Comparison of ENCODE assay signal across 9 cellular contexts in the genomic region with DNA sequence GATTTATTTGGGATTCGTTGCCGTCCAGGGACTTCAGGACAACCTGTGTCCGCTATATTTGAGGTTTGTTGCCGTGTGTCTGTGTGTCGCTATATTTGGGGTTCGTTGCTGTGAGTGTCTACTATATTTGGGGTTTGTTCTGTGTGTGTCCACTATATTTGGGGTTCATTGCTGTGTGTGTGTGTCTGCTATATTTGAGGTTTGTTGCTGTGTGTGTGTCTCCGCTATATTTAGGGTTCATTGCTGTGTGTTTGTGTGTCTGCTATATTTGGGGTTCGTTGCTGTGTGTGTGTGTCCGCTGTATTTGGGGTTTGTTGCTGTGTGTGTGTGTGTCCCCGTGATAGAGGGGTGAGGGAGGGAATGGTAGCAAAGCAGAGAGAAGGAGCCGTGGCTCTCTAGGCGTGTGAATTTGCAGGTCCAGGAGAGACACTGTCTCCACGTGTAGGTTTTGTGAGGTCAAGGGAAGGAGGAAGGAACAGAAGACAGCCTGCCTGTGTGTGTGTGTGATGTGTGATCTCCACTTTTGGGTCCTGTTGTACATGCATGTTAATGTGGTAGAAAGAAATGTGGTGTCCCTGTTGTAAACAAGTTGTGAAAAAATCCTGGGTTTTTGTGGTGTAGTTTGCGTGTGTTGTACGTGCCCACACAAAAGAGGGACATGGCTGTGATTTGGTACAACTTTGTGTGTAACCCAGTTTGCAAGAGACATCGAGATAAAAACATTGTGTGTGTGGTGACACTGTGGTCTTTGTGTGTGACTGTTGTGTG. TPM values are rescaled to one million over a fixed set of nuclear protein-coding genes. Genes with fewer than 3 reads are reported as not detected.
DNase-seq lines count a peak whose midpoint lies in the region; ATAC-seq and TF ChIP-seq lines count a peak whose summit lies in the region.
"Had no signal": no experiment of that assay in that cellular context is flagged by ENCODE, and none has a peak within 500 bp of the region (broad histone marks: within the 10 kb centered on the region; RNA-seq: fewer than 3 reads in every experiment).

No MANE protein-coding gene starts in this region.

- H3K9ac ChIP-seq in HUES48 (ENCODE audit: low read depth, low read length) (no peak overlapping the region), colonic mucosa (ENCODE audit: low read depth in 2 of 2, low read length in 2 of 2) (peak overlapping the region; percentile 38 to 80), mucosa of stomach (ENCODE audit: low read length) (peak overlapping the region; percentile 52)

- H3K36me3 ChIP-seq in HUES48 (ENCODE audit: control insufficient read depth, insufficient read depth, low read length) = no peaks in the 10 kb centered on the region
- H3K36me3 ChIP-seq in colonic mucosa = no peaks in the 10 kb centered on the region
- no peaks in the 10 kb centered on the region for H3K36me3 ChIP-seq in mucosa of stomach (ENCODE audit: control insufficient read depth, insufficient read depth, low read length)
- H3K36me3 ChIP-seq: adrenal gland had no signal

- DNase-seq in AG04449 (ENCODE audit: low read depth, low spot score) = no peak
- no peak for DNase-seq in colonic mucosa
- no peak for DNase-seq in epidermal melanocyte (ENCODE audit: insufficient read length, low spot score)
- no peak for DNase-seq in natural killer cell treated with Interleukin-12 subunit alpha and Interleukin-12 subunit beta and Interleukin-15 and Interleukin-18, amount 100 ng/mL, for 72 hours (ENCODE audit: low spot score)
- DNase-seq in NCI-H69 (lab: John Stamatoyannopoulos, UW) = no peak
- no peak for DNase-seq in erythroblast (lab: John Stamatoyannopoulos, UW)

- H3K9me3 ChIP-seq in HUES48 (ENCODE audit: control insufficient read depth, insufficient read depth, low read length) = no peaks in the 10 kb centered on the region
- H3K9me3 ChIP-seq in colonic mucosa = no peaks in the 10 kb centered on the region
- H3K9me3 ChIP-seq in mucosa of stomach (ENCODE audit: control insufficient read depth, low read length) = no peaks in the 10 kb centered on the region
- H3K9me3 ChIP-seq: adrenal gland had no signal

- no peak for ATAC-seq in natural killer cell treated with Interleukin-12 subunit alpha and Interleukin-12 subunit beta and Interleukin-15 and Interleukin-18, amount 100 ng/mL, for 72 hours

- intact Hi-C loops in colonic mucosa (cut with DNase I) = no loop called here

- H3K4me3 Mint-ChIP-seq in natural killer cell treated with Interleukin-12 subunit alpha and Interleukin-12 subunit beta and Interleukin-15 and Interleukin-18, amount 100 ng/mL, for 72 hours = no peak overlapping the region

- H3K4me1 Mint-ChIP-seq in natural killer cell treated with Interleukin-12 subunit alpha and Interleukin-12 subunit beta and Interleukin-15 and Interleukin-18, amount 100 ng/mL, for 72 hours (ENCODE audit: low read depth in 2 of 2) = peaks cover 21 to 28% of the 10 kb centered on the region in 2 donors

- TF ChIP-seq POLR2A in erythroblast (IDR thresholded peaks at IDR 0.05; ENCODE audit: low read length) = no peak

- POLR2A ChIA-PET in AG04449 (lab: Yijun Ruan, JAX) = no interaction called here

- peaks cover 26% of the 10 kb centered on the region for H3K27me3 ChIP-seq in HUES48 (ENCODE audit: control insufficient read depth, insufficient read depth, low read length)
- no peaks in the 10 kb centered on the region for H3K27me3 ChIP-seq in colonic mucosa
- no peaks in the 10 kb centered on the region for H3K27me3 ChIP-seq in mucosa of stomach (ENCODE audit: control insufficient read depth, insufficient read depth, low read length)
- H3K27me3 ChIP-seq: adrenal gland had no signal

- no peak overlapping the region for H3K27ac ChIP-seq in HUES48 (ENCODE audit: low read depth, low read length)
- H3K27ac ChIP-seq in colonic mucosa = no peak overlapping the region

- no peaks in the 10 kb centered on the region for H3K27me3 Mint-ChIP-seq in natural killer cell treated with Interleukin-12 subunit alpha and Interleukin-12 subunit beta and Interleukin-15 and Interleukin-18, amount 100 ng/mL, for 72 hours

- CTCF ChIA-PET in AG04449 (lab: Yijun Ruan, JAX) = interaction anchor here (2.0 kb wide), 1 partner anchor 11 kb away, joined by 31 read pairs; no protein-coding TSS in a partner anchor

- H3K36me3 Mint-ChIP-seq in natural killer cell treated with Interleukin-12 subunit alpha and Interleukin-12 subunit beta and Interleukin-15 and Interleukin-18, amount 100 ng/mL, for 72 hours = no peaks in the 10 kb centered on the region

- TF ChIP-seq CTCF in AG04449 (IDR thresholded peaks at IDR 0.05; ENCODE audit: insufficient read depth, low read length, missing control alignments) (no peak), colonic mucosa (IDR thresholded peaks at IDR 0.05) (no peak)

- no peaks in the 10 kb centered on the region for H3K9me3 Mint-ChIP-seq in natural killer cell treated with Interleukin-12 subunit alpha and Interleukin-12 subunit beta and Interleukin-15 and Interleukin-18, amount 100 ng/mL, for 72 hours

- peak overlapping the region; percentile 84 for H3K4me3 ChIP-seq in AG04449 (ENCODE audit: low read depth, low read length)
- peak overlapping the region; percentile 84 for H3K4me3 ChIP-seq in HUES48 (ENCODE audit: low read depth, low read length)
- peak overlapping the region; percentile 46 for H3K4me3 ChIP-seq in colonic mucosa
- H3K4me3 ChIP-seq in mucosa of stomach (ENCODE audit: low read length) = peak overlapping the region; percentile 75

- no peaks in the 10 kb centered on the region for H3K4me1 ChIP-seq in HUES48 (ENCODE audit: control insufficient read depth, insufficient read depth, low read length)
- H3K4me1 ChIP-seq in colonic mucosa = peaks cover 10% of the 10 kb centered on the region
- peaks cover 38% of the 10 kb centered on the region for H3K4me1 ChIP-seq in mucosa of stomach (ENCODE audit: control insufficient read depth, insufficient read depth, low read length)

- H3K27ac Mint-ChIP-seq in natural killer cell treated with Interleukin-12 subunit alpha and Interleukin-12 subunit beta and Interleukin-15 and Interleukin-18, amount 100 ng/mL, for 72 hours = no peak overlapping the region

RNA-seq across cellular contexts. Expression of a gene that starts 56.2 kb away (rescaled TPM):
- total RNA-seq in colonic mucosa = 100 to 1,000 TPM in 1 of 2 donors, 10 to 100 TPM in 1; 99.0 to 149 TPM
- total RNA-seq in natural killer cell treated with Interleukin-12 subunit alpha and Interleukin-12 subunit beta and Interleukin-15 and Interleukin-18, amount 100 ng/mL, for 72 hours = 10 to 100 TPM; 33.7 to 53.9 TPM
